ENCODE assay signal across 2 cellular contexts in genomic region chr22:29357193-29357890, GRCh38. TPM values are rescaled to one million over a fixed set of nuclear protein-coding genes. Genes with fewer than 3 reads are reported as not detected.
"Had no signal": no experiment of that assay in that cellular context is flagged by ENCODE, and none has a peak within 500 bp of the region (broad histone marks: within the 10 kb centered on the region; RNA-seq: fewer than 3 reads in every experiment).

No MANE protein-coding gene starts in this region.

RNA-seq across cellular contexts. Expression of gene RASL10A, which starts 41.8 kb away (rescaled TPM):
- total RNA-seq: GM23248, H4 had no signal
